ENCODE assay signal across 23 cellular contexts in genomic region chr2:188845692-188846091, GRCh38.
DNase-seq lines count a peak whose midpoint lies in the region; FAIRE-seq and TF ChIP-seq lines count a peak whose summit lies in the region.
"Had no signal": no experiment of that assay in that cellular context is flagged by ENCODE, and none has a peak within 500 bp of the region (broad histone marks: within the 10 kb centered on the region; RNA-seq: fewer than 3 reads in every experiment).

No MANE protein-coding gene starts in this region.

- H3K9me3 Mint-ChIP-seq in H9 = peaks cover 0 to 3% of the 10 kb centered on the region in 2 experiments; a peak in 3 of 5 replicates

- H2BK12ac ChIP-seq in H9 (ENCODE audit: insufficient read length, low read depth, low read length) = no peak overlapping the region

- no peaks in the 10 kb centered on the region for H3K23me2 ChIP-seq in H9 (ENCODE audit: insufficient read length, low read depth, low read length, poor library complexity, severe bottlenecking)

- H3K79me1 ChIP-seq in H9 (ENCODE audit: insufficient read depth, low read depth, low read length, poor library complexity, severe bottlenecking) = no peaks in the 10 kb centered on the region

- no peak overlapping the region for H4K8ac ChIP-seq in H9 (replicated peaks; ENCODE audit: insufficient read length, low read depth, low read length)

- no peak overlapping the region for H3T11ph ChIP-seq in H9 (ENCODE audit: low read length)

- peak; percentile 43 for DNase-seq in amniotic epithelial cell (ENCODE audit: low read depth)
- DNase-seq in fibroblast of mammary gland (ENCODE audit: low read depth) = peak; percentile 29
- DNase-seq in iris pigment epithelial cell (ENCODE audit: low read depth) = peak; percentile 72
- no peak for DNase-seq in GM13976 (ENCODE audit: low spot score)
- DNase-seq in SK-N-DZ (ENCODE audit: low spot score) = no peak
- no peak for DNase-seq in DMS 273 (lab: John Stamatoyannopoulos, UW; ENCODE audit: unreplicated experiment)
- no peak for DNase-seq in H9
- DNase-seq: AML-193; Caco-2; CD4-positive, alpha-beta T cell; DMS153; DMS79; GOT3; H7 had no signal

- H2BK5ac ChIP-seq in H9 (ENCODE audit: insufficient read length, low read length) = no peak overlapping the region

- no peak overlapping the region for H3K27ac Mint-ChIP-seq in H9
- H3K27ac Mint-ChIP-seq: CD4-positive, alpha-beta T cell; IgD-negative memory B cell had no signal

- no peaks in the 10 kb centered on the region for H3K4me1 Mint-ChIP-seq in H9
- H3K4me1 Mint-ChIP-seq: IgD-negative memory B cell had no signal

- no peak overlapping the region for H3K56ac ChIP-seq in H9 (ENCODE audit: insufficient read length, low read depth, low read length)

- no peak overlapping the region for H3K4me3 ChIP-seq in fibroblast of mammary gland (ENCODE audit: control insufficient read depth, low read depth, low read length)
- H3K4me3 ChIP-seq: A549 had no signal

- H2BK15ac ChIP-seq in H9 (ENCODE audit: low read depth, low read length) = no peak overlapping the region

- TF ChIP-seq CTCF in fibroblast of mammary gland (conservative IDR thresholded peaks at IDR 0.05; ENCODE audit: control insufficient read depth, insufficient read depth, low read depth, low read length) (no peak), GM13976 (IDR thresholded peaks at IDR 0.05; ENCODE audit: borderline replicate concordance, control extremely low read depth, extremely low read depth, insufficient read depth, missing control alignments) (no peak), H9 (conservative IDR thresholded peaks at IDR 0.05) (no peak)

- peak; percentile 25 for FAIRE-seq in G401.6 (lab: Jason Lieb, UNC)
- FAIRE-seq: A549, D721Med, GM12891, GM18507, HTR-8/SVneo had no signal

- H3K4me2 ChIP-seq in H9 (ENCODE audit: insufficient read depth, insufficient read length, low read length) = no peak overlapping the region
- H3K4me2 ChIP-seq: A549 had no signal

- H4K20me1 ChIP-seq in H9 (ENCODE audit: control insufficient read depth, insufficient read depth, insufficient read length) = no peaks in the 10 kb centered on the region

- no peaks in the 10 kb centered on the region for H3K27me3 ChIP-seq in H9 (ENCODE audit: insufficient read depth, low read length)

- H3K4me1 ChIP-seq in H9 (ENCODE audit: insufficient read depth, low read length) = no peaks in the 10 kb centered on the region
- H3K4me1 ChIP-seq: Caco-2 had no signal

- no peak overlapping the region for H3K9ac ChIP-seq in H9 (ENCODE audit: extremely low read depth, insufficient read length, low read length)

- in situ Hi-C loops in GM13976 (cut with MboI; ENCODE audit: low sequenced_read_pairs, unreplicated experiment) = no loop called here

- H3K4ac ChIP-seq in H9 (ENCODE audit: low read depth, low read length) = no peak overlapping the region

- no peak overlapping the region for H3K27ac ChIP-seq in H9 (ENCODE audit: insufficient read length, low read depth, low read length)
- H3K27ac ChIP-seq: 22Rv1, A549, C4-2B had no signal

- no peaks in the 10 kb centered on the region for H3K36me3 Mint-ChIP-seq in H9 (ENCODE audit: insufficient read depth in 1 of 3, low read depth in 3 of 3)
- H3K36me3 Mint-ChIP-seq: IgD-negative memory B cell had no signal

- H3K23ac ChIP-seq in H9 (ENCODE audit: insufficient read length, low read depth, low read length) = no peak overlapping the region

- H2BK120ac ChIP-seq in H9 (ENCODE audit: low read depth, low read length, poor library complexity, severe bottlenecking) = no peak overlapping the region

- H3K27me3 Mint-ChIP-seq in H9 (ENCODE audit: low read depth) = no peaks in the 10 kb centered on the region
- H3K27me3 Mint-ChIP-seq: CD4-positive, alpha-beta T cell; IgD-negative memory B cell had no signal

- H3K18ac ChIP-seq in H9 (ENCODE audit: insufficient read length, low read depth, low read length) = no peak overlapping the region

- no peaks in the 10 kb centered on the region for H3K9me3 ChIP-seq in H9 (ENCODE audit: control insufficient read depth, low read depth, low read length)
- H3K9me3 ChIP-seq: A549, Caco-2 had no signal

- no peak overlapping the region for H4K91ac ChIP-seq in H9 (ENCODE audit: insufficient read length, low read depth, low read length)

- H3K4me3 Mint-ChIP-seq in H9 = no peak overlapping the region
- H3K4me3 Mint-ChIP-seq: CD4-positive, alpha-beta T cell; IgD-negative memory B cell had no signal

- H2BK20ac ChIP-seq in H9 (ENCODE audit: low read depth, low read length, poor library complexity, severe bottlenecking) = no peak overlapping the region

- no peak overlapping the region for H2AK5ac ChIP-seq in H9 (ENCODE audit: insufficient read length, low read length)

- H4K5ac ChIP-seq in H9 (ENCODE audit: insufficient read length, low read depth, low read length) = no peak overlapping the region

- no peak overlapping the region for H2AFZ ChIP-seq in H9 (ENCODE audit: low read length)

- no peaks in the 10 kb centered on the region for H3K79me2 ChIP-seq in H9 (ENCODE audit: insufficient read depth, low read length)

- no peak overlapping the region for H3K14ac ChIP-seq in H9 (ENCODE audit: insufficient read depth, low read length)

Comparison
In these comparisons a context has a peak if more than half of its experiments do, and no peak if none do; other contexts are left out.
1. DNase-seq: peak in amniotic epithelial cell (single experiment), fibroblast of mammary gland (single experiment) and iris pigment epithelial cell (single experiment); none in GM13976 (single experiment), SK-N-DZ (single experiment), DMS 273 (single experiment) and H9 (single experiment).